In genomic region chr1:205681364-205681763, GRCh38 we compare ENCODE assay signal across 1 cellular context.
TF ChIP-seq lines count a peak whose summit lies in the region.

No MANE protein-coding gene starts in this region.

TF ChIP-seq in HepG2, 621 proteins besides CTCF, POLR2A, EP300 and RAD21:
- TF ChIP-seq ZBTB7A (CRISPR knock-in tag; IDR thresholded peaks at IDR 0.05): 0 out of 2 replicates have a peak, but pooled peaks have one; percentile 26
- TF ChIP-seq ZNF720 (CRISPR knock-in tag; IDR thresholded peaks at IDR 0.05): no peak
